In genomic region chr9:83027153-83027867, GRCh38 we compare ENCODE assay signal across 15 cellular contexts. TPM values are rescaled to one million over a fixed set of nuclear protein-coding genes. Genes with fewer than 3 reads are reported as not detected.
A peak's percentile ranks its signal among the peaks of the same experiment; 100 is the strongest.
DNase-seq lines count a peak whose midpoint lies in the region; ATAC-seq, FAIRE-seq and TF ChIP-seq lines count a peak whose summit lies in the region.
"Had no signal": no experiment of that assay in that cellular context is flagged by ENCODE, and none has a peak within 500 bp of the region (broad histone marks: within the 10 kb centered on the region; RNA-seq: fewer than 3 reads in every experiment).

No MANE protein-coding gene starts in this region.

- peak overlapping the region; percentile 19 for H3K9ac ChIP-seq in skeletal muscle satellite cell (ENCODE audit: low read depth, low read length)

- no peak overlapping the region for H3K4me3 Mint-ChIP-seq in activated CD8-positive, alpha-beta memory T cell treated with anti-CD3 and anti-CD28 coated beads, Interleukin-2, amount 10 ng/mL, durations not matched to agents 7 days and 5 days
- H3K4me3 Mint-ChIP-seq: activated CD4-positive, alpha-beta T cell treated with anti-CD3 and anti-CD28 coated beads, Interleukin-2, amount 10 ng/mL, durations not matched to agents 7 days and 5 days; activated naive CD4-positive, alpha-beta T cell treated with anti-CD3 and anti-CD28 coated beads for 36 hours; neural crest cell had no signal

- no peaks in the 10 kb centered on the region for H3K9me3 ChIP-seq in skeletal muscle satellite cell (replicated peaks; ENCODE audit: low read length)
- H3K9me3 ChIP-seq in suprapubic skin: no peaks in the 10 kb centered on the region

- ATAC-seq in HG03159 (IDR thresholded peaks at IDR 0.05; ENCODE audit: unreplicated experiment): no peak
- no peak for ATAC-seq in activated CD8-positive, alpha-beta memory T cell treated with anti-CD3 and anti-CD28 coated beads, Interleukin-2, amount 10 ng/mL, durations not matched to agents 7 days and 5 days
- ATAC-seq: stimulated activated naive CD8-positive, alpha-beta T cell treated with anti-CD3 and anti-CD28 coated beads, Interleukin-15, Interleukin-2, amounts not matched to agents 100 U/mL and 50 U/mL, for 24 hours had no signal

- no peaks in the 10 kb centered on the region for H3K36me3 Mint-ChIP-seq in activated CD8-positive, alpha-beta memory T cell treated with anti-CD3 and anti-CD28 coated beads, Interleukin-2, amount 10 ng/mL, durations not matched to agents 7 days and 5 days

- H3K4me2 ChIP-seq in skeletal muscle satellite cell (ENCODE audit: low read length): peak overlapping the region; percentile 57

- peaks cover 2% of the 10 kb centered on the region for H3K9me3 Mint-ChIP-seq in activated CD8-positive, alpha-beta memory T cell treated with anti-CD3 and anti-CD28 coated beads, Interleukin-2, amount 10 ng/mL, durations not matched to agents 7 days and 5 days (ENCODE audit: low read depth)
- H3K9me3 Mint-ChIP-seq: activated CD4-positive, alpha-beta T cell treated with anti-CD3 and anti-CD28 coated beads, Interleukin-2, amount 10 ng/mL, durations not matched to agents 7 days and 5 days had no signal

- H3K4me1 ChIP-seq in skeletal muscle satellite cell (ENCODE audit: control insufficient read depth, insufficient read depth, low read length): peaks cover 20% of the 10 kb centered on the region
- peaks cover 10% of the 10 kb centered on the region for H3K4me1 ChIP-seq in suprapubic skin

- no peak overlapping the region for H3K27ac Mint-ChIP-seq in activated CD8-positive, alpha-beta memory T cell treated with anti-CD3 and anti-CD28 coated beads, Interleukin-2, amount 10 ng/mL, durations not matched to agents 7 days and 5 days
- H3K27ac Mint-ChIP-seq: activated CD4-positive, alpha-beta T cell treated with anti-CD3 and anti-CD28 coated beads, Interleukin-2, amount 10 ng/mL, durations not matched to agents 7 days and 5 days; activated naive CD4-positive, alpha-beta T cell treated with anti-CD3 and anti-CD28 coated beads for 36 hours had no signal

- H3K27me3 ChIP-seq in skeletal muscle satellite cell (ENCODE audit: control insufficient read depth, insufficient read depth, low read length): no peaks in the 10 kb centered on the region
- H3K27me3 ChIP-seq in suprapubic skin: no peaks in the 10 kb centered on the region

- H3K27ac ChIP-seq in suprapubic skin: no peak overlapping the region

- no peak overlapping the region for H3K4me3 ChIP-seq in epithelial cell of proximal tubule (ENCODE audit: low read depth, low read length)
- H3K4me3 ChIP-seq in skeletal muscle satellite cell (ENCODE audit: low read length): peak overlapping the region; percentile 15
- H3K4me3 ChIP-seq in suprapubic skin: no peak overlapping the region

- TF ChIP-seq CTCF in epithelial cell of proximal tubule (conservative IDR thresholded peaks at IDR 0.05; ENCODE audit: low read depth, low read length): no peak
- TF ChIP-seq CTCF in suprapubic skin (IDR thresholded peaks at IDR 0.05): no peak

- peak; percentile 99 for FAIRE-seq in RCC 7860 (lab: Jason Lieb, UNC)

- H3K36me3 ChIP-seq in skeletal muscle satellite cell (ENCODE audit: insufficient read depth, low read length) (no peaks in the 10 kb centered on the region), suprapubic skin (no peaks in the 10 kb centered on the region)

- CTCF ChIA-PET in activated CD8-positive, alpha-beta memory T cell treated with anti-CD3 and anti-CD28 coated beads, Interleukin-2, amount 10 ng/mL, durations not matched to agents 7 days and 5 days (lab: Charles Lee): no interaction called here

- DNase-seq in HCEC 1CT: peak; percentile 90
- peak; percentile 93 for DNase-seq in RCC 7860 (ENCODE audit: low spot score)
- peak; percentile 87 for DNase-seq in epithelial cell of proximal tubule (ENCODE audit: low read depth)
- DNase-seq in suprapubic skin (ENCODE audit: low spot score in 2 of 2): no peak
- DNase-seq in activated CD8-positive, alpha-beta memory T cell treated with anti-CD3 and anti-CD28 coated beads, Interleukin-2, amount 10 ng/mL, durations not matched to agents 7 days and 5 days: no peak
- DNase-seq: activated CD4-positive, alpha-beta T cell treated with anti-CD3 and anti-CD28 coated beads, Interleukin-2, amount 10 ng/mL, durations not matched to agents 7 days and 5 days; activated naive CD4-positive, alpha-beta T cell treated with anti-CD3 and anti-CD28 coated beads for 36 hours; effector CD8-positive, alpha-beta T cell; islet precursor cell; NCI-H2081; SHP77; stimulated activated naive CD8-positive, alpha-beta T cell treated with anti-CD3 and anti-CD28 coated beads, Interleukin-15, Interleukin-2, amounts not matched to agents 100 U/mL and 50 U/mL, for 24 hours had no signal

- no peak for TF ChIP-seq EP300 in suprapubic skin (IDR thresholded peaks at IDR 0.05)

- no peak for TF ChIP-seq POLR2A in suprapubic skin (IDR thresholded peaks at IDR 0.05)

- WGBS in suprapubic skin: 55% methylated on average over 4 of the region's 4 CpGs

- no peaks in the 10 kb centered on the region for H3K4me1 Mint-ChIP-seq in activated CD8-positive, alpha-beta memory T cell treated with anti-CD3 and anti-CD28 coated beads, Interleukin-2, amount 10 ng/mL, durations not matched to agents 7 days and 5 days
- H3K4me1 Mint-ChIP-seq: activated CD4-positive, alpha-beta T cell treated with anti-CD3 and anti-CD28 coated beads, Interleukin-2, amount 10 ng/mL, durations not matched to agents 7 days and 5 days; neural crest cell had no signal

- H3K27me3 Mint-ChIP-seq in activated CD8-positive, alpha-beta memory T cell treated with anti-CD3 and anti-CD28 coated beads, Interleukin-2, amount 10 ng/mL, durations not matched to agents 7 days and 5 days: no peaks in the 10 kb centered on the region

RNA-seq across cellular contexts. Expression of gene RASEF, which starts 35.6 kb away (rescaled TPM):
- 11.6 and 12.2 TPM in 2 replicates for total RNA-seq in epithelial cell of proximal tubule
- under 0.01 and 0.22 TPM in 2 replicates for total RNA-seq in skeletal muscle satellite cell (2012; rRNA removed)
- 1 to 10 TPM; 3.4 to 6.2 (median 4.8) TPM for total RNA-seq in suprapubic skin
- total RNA-seq in activated CD8-positive, alpha-beta memory T cell treated with anti-CD3 and anti-CD28 coated beads, Interleukin-2, amount 10 ng/mL, durations not matched to agents 7 days and 5 days: not detected
- total RNA-seq: activated CD4-positive, alpha-beta T cell treated with anti-CD3 and anti-CD28 coated beads, Interleukin-2, amount 10 ng/mL, durations not matched to agents 7 days and 5 days; activated naive CD4-positive, alpha-beta T cell treated with anti-CD3 and anti-CD28 coated beads for 36 hours had no signal

Comparison
In these comparisons a context has a peak if more than half of its experiments do, and no peak if none do; other contexts are left out.
1. DNase-seq: peak in HCEC 1CT (single experiment), RCC 7860 (single experiment) and epithelial cell of proximal tubule (single experiment); none in suprapubic skin (0 of 2) and activated CD8-positive, alpha-beta memory T cell treated with anti-CD3 and anti-CD28 coated beads, Interleukin-2, amount 10 ng/mL, durations not matched to agents 7 days and 5 days (single experiment).